In genomic region chr5:141618804-141619554, GRCh38 we compare ENCODE assay signal across 1 cellular context.
TF ChIP-seq lines count a peak whose summit lies in the region.

DIAPH1 (minus strand) TSS chr5:141619000; CDS start chr5:141618914, 86 bp downstream.

TF ChIP-seq in GM12878, 131 proteins besides CTCF, POLR2A, EP300 and RAD21 (continued from another document and continues in another):
- TF ChIP-seq ETV6 (conservative IDR thresholded peaks at IDR 0.05 in 1 of 2, IDR thresholded peaks at IDR 0.05 in 1 of 2; ENCODE audit: borderline replicate concordance in 1 of 2, low read depth in 1 of 2), result no peak
- TF ChIP-seq, protein P1, sequence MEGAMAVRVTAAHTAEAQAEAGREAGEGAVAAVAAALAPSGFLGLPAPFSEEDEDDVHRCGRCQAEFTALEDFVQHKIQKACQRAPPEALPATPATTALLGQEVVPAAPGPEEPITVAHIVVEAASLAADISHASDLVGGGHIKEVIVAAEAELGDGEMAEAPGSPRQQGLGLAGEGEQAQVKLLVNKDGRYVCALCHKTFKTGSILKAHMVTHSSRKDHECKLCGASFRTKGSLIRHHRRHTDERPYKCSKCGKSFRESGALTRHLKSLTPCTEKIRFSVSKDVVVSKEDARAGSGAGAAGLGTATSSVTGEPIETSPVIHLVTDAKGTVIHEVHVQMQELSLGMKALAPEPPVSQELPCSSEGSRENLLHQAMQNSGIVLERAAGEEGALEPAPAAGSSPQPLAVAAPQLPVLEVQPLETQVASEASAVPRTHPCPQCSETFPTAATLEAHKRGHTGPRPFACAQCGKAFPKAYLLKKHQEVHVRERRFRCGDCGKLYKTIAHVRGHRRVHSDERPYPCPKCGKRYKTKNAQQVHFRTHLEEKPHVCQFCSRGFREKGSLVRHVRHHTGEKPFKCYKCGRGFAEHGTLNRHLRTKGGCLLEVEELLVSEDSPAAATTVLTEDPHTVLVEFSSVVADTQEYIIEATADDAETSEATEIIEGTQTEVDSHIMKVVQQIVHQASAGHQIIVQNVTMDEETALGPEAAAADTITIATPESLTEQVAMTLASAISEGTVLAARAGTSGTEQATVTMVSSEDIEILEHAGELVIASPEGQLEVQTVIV (IDR thresholded peaks at IDR 0.05; ENCODE audit: borderline replicate concordance, partially characterized antibody), result peak; percentile 86
- TF ChIP-seq CHD1 (IDR thresholded peaks at IDR 0.05; ENCODE audit: low read depth, low read length), result peak; percentile 97
- TF ChIP-seq BRCA1 (IDR thresholded peaks at IDR 0.05; ENCODE audit: low read depth, low read length), result no peak; the same call in 1 of the 2 replicates
- TF ChIP-seq HCFC1 (IDR thresholded peaks at IDR 0.05; ENCODE audit: low read length), result peak; percentile 78
- no peak for TF ChIP-seq MEF2B (IDR thresholded peaks at IDR 0.05; ENCODE audit: partially characterized antibody, poor library complexity, severe bottlenecking)
- peak; percentile 84 for TF ChIP-seq BCLAF1 (IDR thresholded peaks at IDR 0.05)
- TF ChIP-seq, protein P2, sequence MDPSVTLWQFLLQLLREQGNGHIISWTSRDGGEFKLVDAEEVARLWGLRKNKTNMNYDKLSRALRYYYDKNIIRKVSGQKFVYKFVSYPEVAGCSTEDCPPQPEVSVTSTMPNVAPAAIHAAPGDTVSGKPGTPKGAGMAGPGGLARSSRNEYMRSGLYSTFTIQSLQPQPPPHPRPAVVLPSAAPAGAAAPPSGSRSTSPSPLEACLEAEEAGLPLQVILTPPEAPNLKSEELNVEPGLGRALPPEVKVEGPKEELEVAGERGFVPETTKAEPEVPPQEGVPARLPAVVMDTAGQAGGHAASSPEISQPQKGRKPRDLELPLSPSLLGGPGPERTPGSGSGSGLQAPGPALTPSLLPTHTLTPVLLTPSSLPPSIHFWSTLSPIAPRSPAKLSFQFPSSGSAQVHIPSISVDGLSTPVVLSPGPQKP (IDR thresholded peaks at IDR 0.05; ENCODE audit: low read depth, low read length), result peak; percentile 91
- TF ChIP-seq SIN3A (IDR thresholded peaks at IDR 0.05; ENCODE audit: low read depth, low read length), result peak; percentile 78; the same call in 1 of the 2 replicates
- TF ChIP-seq STAT3 (IDR thresholded peaks at IDR 0.05; ENCODE audit: low read depth, low read length), result no peak
- no peak for TF ChIP-seq BMI1 (IDR thresholded peaks at IDR 0.05; ENCODE audit: borderline replicate concordance)
- no peak; the same call in 1 of the 2 replicates for TF ChIP-seq ZBTB33 (IDR thresholded peaks at IDR 0.05)
- peak; percentile 56; the same call in 1 of the 2 replicates for TF ChIP-seq BCL11A (IDR thresholded peaks at IDR 0.05; ENCODE audit: low read depth, low read length)
- TF ChIP-seq FOXM1 (IDR thresholded peaks at IDR 0.05; ENCODE audit: low read depth, low read length), result peak; percentile 86
- TF ChIP-seq, protein P3, sequence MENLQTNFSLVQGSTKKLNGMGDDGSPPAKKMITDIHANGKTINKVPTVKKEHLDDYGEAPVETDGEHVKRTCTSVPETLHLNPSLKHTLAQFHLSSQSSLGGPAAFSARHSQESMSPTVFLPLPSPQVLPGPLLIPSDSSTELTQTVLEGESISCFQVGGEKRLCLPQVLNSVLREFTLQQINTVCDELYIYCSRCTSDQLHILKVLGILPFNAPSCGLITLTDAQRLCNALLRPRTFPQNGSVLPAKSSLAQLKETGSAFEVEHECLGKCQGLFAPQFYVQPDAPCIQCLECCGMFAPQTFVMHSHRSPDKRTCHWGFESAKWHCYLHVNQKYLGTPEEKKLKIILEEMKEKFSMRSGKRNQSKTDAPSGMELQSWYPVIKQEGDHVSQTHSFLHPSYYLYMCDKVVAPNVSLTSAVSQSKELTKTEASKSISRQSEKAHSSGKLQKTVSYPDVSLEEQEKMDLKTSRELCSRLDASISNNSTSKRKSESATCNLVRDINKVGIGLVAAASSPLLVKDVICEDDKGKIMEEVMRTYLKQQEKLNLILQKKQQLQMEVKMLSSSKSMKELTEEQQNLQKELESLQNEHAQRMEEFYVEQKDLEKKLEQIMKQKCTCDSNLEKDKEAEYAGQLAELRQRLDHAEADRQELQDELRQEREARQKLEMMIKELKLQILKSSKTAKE (IDR thresholded peaks at IDR 0.05; ENCODE audit: low read depth, poor library complexity, severe bottlenecking), result peak; percentile 46
- 0 out of 2 replicates have a peak, but pooled peaks have one; percentile 38 for TF ChIP-seq TCF12 (IDR thresholded peaks at IDR 0.05; ENCODE audit: low read depth, low read length)
- TF ChIP-seq ZNF622 (IDR thresholded peaks at IDR 0.05), result no peak
- TF ChIP-seq SMARCA5 (IDR thresholded peaks at IDR 0.05), result peak; percentile 92; the same call in 1 of the 2 replicates
- peak; percentile 87 for TF ChIP-seq DPF2 (IDR thresholded peaks at IDR 0.05)
- TF ChIP-seq PML (IDR thresholded peaks at IDR 0.05; ENCODE audit: low read length), result 0 out of 2 replicates have a peak, but pooled peaks have one; percentile 69
- peak; percentile 87; the same call in 1 of the 2 replicates for TF ChIP-seq CBX5 (IDR thresholded peaks at IDR 0.05; ENCODE audit: low read depth)
- peak; percentile 92 for TF ChIP-seq LARP7 (IDR thresholded peaks at IDR 0.05)
- peak; percentile 89 for TF ChIP-seq IKZF1 (conservative IDR thresholded peaks at IDR 0.05)
- peak; percentile 95 for TF ChIP-seq MYC (IDR thresholded peaks at IDR 0.05; ENCODE audit: insufficient read depth, insufficient read length, insufficient replicate concordance, low read length, severe bottlenecking)
- TF ChIP-seq, protein P4, sequence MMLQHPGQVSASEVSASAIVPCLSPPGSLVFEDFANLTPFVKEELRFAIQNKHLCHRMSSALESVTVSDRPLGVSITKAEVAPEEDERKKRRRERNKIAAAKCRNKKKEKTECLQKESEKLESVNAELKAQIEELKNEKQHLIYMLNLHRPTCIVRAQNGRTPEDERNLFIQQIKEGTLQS (IDR thresholded peaks at IDR 0.05; ENCODE audit: borderline replicate concordance, extremely low read depth, low read depth, low read length), result peak; percentile 73; the same call in 1 of the 2 replicates
- no peak for TF ChIP-seq NFIC (IDR thresholded peaks at IDR 0.05; ENCODE audit: low read depth, low read length)
- TF ChIP-seq YBX1 (IDR thresholded peaks at IDR 0.05), result no peak
- peak; percentile 65; the same call in 1 of the 2 replicates for TF ChIP-seq BACH1 (IDR thresholded peaks at IDR 0.05; ENCODE audit: borderline replicate concordance)
- TF ChIP-seq HSF1 (IDR thresholded peaks at IDR 0.05; ENCODE audit: low read depth, low read length), result peak; percentile 39; the same call in 1 of the 2 replicates
- TF ChIP-seq PAX8 (IDR thresholded peaks at IDR 0.05), result no peak
- TF ChIP-seq POLR2AphosphoS2 (IDR thresholded peaks at IDR 0.05; ENCODE audit: low read depth, low read length), result peak; percentile 65; the same call in 1 of the 2 replicates
- TF ChIP-seq, protein P5, sequence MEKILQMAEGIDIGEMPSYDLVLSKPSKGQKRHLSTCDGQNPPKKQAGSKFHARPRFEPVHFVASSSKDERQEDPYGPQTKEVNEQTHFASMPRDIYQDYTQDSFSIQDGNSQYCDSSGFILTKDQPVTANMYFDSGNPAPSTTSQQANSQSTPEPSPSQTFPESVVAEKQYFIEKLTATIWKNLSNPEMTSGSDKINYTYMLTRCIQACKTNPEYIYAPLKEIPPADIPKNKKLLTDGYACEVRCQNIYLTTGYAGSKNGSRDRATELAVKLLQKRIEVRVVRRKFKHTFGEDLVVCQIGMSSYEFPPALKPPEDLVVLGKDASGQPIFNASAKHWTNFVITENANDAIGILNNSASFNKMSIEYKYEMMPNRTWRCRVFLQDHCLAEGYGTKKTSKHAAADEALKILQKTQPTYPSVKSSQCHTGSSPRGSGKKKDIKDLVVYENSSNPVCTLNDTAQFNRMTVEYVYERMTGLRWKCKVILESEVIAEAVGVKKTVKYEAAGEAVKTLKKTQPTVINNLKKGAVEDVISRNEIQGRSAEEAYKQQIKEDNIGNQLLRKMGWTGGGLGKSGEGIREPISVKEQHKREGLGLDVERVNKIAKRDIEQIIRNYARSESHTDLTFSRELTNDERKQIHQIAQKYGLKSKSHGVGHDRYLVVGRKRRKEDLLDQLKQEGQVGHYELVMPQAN (conservative IDR thresholded peaks at IDR 0.05), result peak; percentile 78; the same call in 1 of the 2 replicates
- peak; percentile 55; the same call in 1 of the 2 replicates for TF ChIP-seq E2F4 (IDR thresholded peaks at IDR 0.05; ENCODE audit: low read depth, low read length)
- no peak for TF ChIP-seq WRNIP1 (IDR thresholded peaks at IDR 0.05; ENCODE audit: borderline replicate concordance, low read depth, low read length)
- TF ChIP-seq, protein P6, sequence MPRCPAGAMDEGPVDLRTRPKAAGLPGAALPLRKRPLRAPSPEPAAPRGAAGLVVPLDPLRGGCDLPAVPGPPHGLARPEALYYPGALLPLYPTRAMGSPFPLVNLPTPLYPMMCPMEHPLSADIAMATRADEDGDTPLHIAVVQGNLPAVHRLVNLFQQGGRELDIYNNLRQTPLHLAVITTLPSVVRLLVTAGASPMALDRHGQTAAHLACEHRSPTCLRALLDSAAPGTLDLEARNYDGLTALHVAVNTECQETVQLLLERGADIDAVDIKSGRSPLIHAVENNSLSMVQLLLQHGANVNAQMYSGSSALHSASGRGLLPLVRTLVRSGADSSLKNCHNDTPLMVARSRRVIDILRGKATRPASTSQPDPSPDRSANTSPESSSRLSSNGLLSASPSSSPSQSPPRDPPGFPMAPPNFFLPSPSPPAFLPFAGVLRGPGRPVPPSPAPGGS (IDR thresholded peaks at IDR 0.05; ENCODE audit: borderline replicate concordance, insufficient read depth, low read depth, low read length, poor library complexity, severe bottlenecking), result peak; percentile 90
- TF ChIP-seq IRF4 (IDR thresholded peaks at IDR 0.05; ENCODE audit: low read depth, low read length), result peak; percentile 71; the same call in 1 of the 2 replicates
- TF ChIP-seq POLR2AphosphoS5 (IDR thresholded peaks at IDR 0.05; ENCODE audit: low read length), result peak; percentile 63; the same call in 1 of the 2 replicates
- no peak for TF ChIP-seq RCOR1 (conservative IDR thresholded peaks at IDR 0.05; ENCODE audit: low read depth, low read length)
- TF ChIP-seq FOXK2 (IDR thresholded peaks at IDR 0.05), result peak; percentile 94
